ENCODE assay signal across 9 cellular contexts in genomic region chr10:84715911-84716310, GRCh38.
A peak's percentile ranks its signal among the peaks of the same experiment; 100 is the strongest.
DNase-seq lines count a peak whose midpoint lies in the region; ATAC-seq and TF ChIP-seq lines count a peak whose summit lies in the region.
"Had no signal": no experiment of that assay in that cellular context is flagged by ENCODE, and none has a peak within 500 bp of the region (broad histone marks: within the 10 kb centered on the region; RNA-seq: fewer than 3 reads in every experiment).

No MANE protein-coding gene starts in this region.

- H3K36me3 Mint-ChIP-seq in glutamatergic neuron (ENCODE audit: unreplicated experiment): no peaks in the 10 kb centered on the region
- H3K36me3 Mint-ChIP-seq: IgD-negative memory B cell had no signal

- ATAC-seq in GM18498 (IDR thresholded peaks at IDR 0.05; ENCODE audit: unreplicated experiment) (peak; percentile 76), HG02981 (IDR thresholded peaks at IDR 0.05; ENCODE audit: unreplicated experiment) (peak; percentile 78)

- no peaks in the 10 kb centered on the region for H3K4me1 Mint-ChIP-seq in glutamatergic neuron (ENCODE audit: low read depth, unreplicated experiment)
- H3K4me1 Mint-ChIP-seq: IgD-negative memory B cell had no signal

- TF ChIP-seq CTCF in C4-2B (conservative IDR thresholded peaks at IDR 0.05) (peak; percentile 70), glutamatergic neuron (IDR thresholded peaks at IDR 0.05; ENCODE audit: partially characterized antibody, unreplicated experiment) (peak; percentile 85)

- H3K27me3 Mint-ChIP-seq in glutamatergic neuron (ENCODE audit: unreplicated experiment): no peaks in the 10 kb centered on the region

- DNase-seq in OCI-M1 (lab: John Stamatoyannopoulos, UW) (peak; percentile 52), glutamatergic neuron (peak; percentile 68), putamen (ENCODE audit: low spot score) (no peak), NCI-H2029 treated with DMSO at 0.1 percent for 48 hours (lab: John Stamatoyannopoulos, UW) (no peak)
- DNase-seq in activated CD4-positive, CD25-positive, alpha-beta regulatory T cell (lab: John Stamatoyannopoulos, UW): no peak

- no peaks in the 10 kb centered on the region for H3K9me3 Mint-ChIP-seq in glutamatergic neuron (ENCODE audit: unreplicated experiment)

- H3K27ac ChIP-seq in C4-2B: no peak overlapping the region

- H3K27ac Mint-ChIP-seq in glutamatergic neuron (ENCODE audit: unreplicated experiment): no peak overlapping the region
- H3K27ac Mint-ChIP-seq: IgD-negative memory B cell had no signal

- no peak overlapping the region for H3K4me3 Mint-ChIP-seq in glutamatergic neuron (ENCODE audit: unreplicated experiment)
- H3K4me3 Mint-ChIP-seq: IgD-negative memory B cell had no signal

Comparison
In these comparisons a context has a peak if more than half of its experiments do, and no peak if none do; other contexts are left out.
1. DNase-seq: peak in OCI-M1 (single experiment) and glutamatergic neuron (single experiment); none in putamen (single experiment), activated CD4-positive, CD25-positive, alpha-beta regulatory T cell (0 of 4) and NCI-H2029 treated with DMSO at 0.1 percent for 48 hours (single experiment).